Comparison of ENCODE assay signal across 8 cellular contexts in genomic region chr12:130872179-130873096, GRCh38. TPM values are rescaled to one million over a fixed set of nuclear protein-coding genes. Genes with fewer than 3 reads are reported as not detected.
DNase-seq lines count a peak whose midpoint lies in the region; ATAC-seq and TF ChIP-seq lines count a peak whose summit lies in the region.

No MANE protein-coding gene starts in this region.

- intact Hi-C loops in activated CD8-positive, alpha-beta T cell treated with anti-CD3 and anti-CD28 coated beads for 36 hours (cut with micrococcal nuclease): loop anchor here (5.0 kb wide), 1 partner anchor 35 kb away; the partner anchor contains the start of gene STX2

- H3K27ac Mint-ChIP-seq in activated CD8-positive, alpha-beta T cell treated with anti-CD3 and anti-CD28 coated beads for 36 hours: peak overlapping the region; percentile 100
- peak overlapping the region; percentile 96 for H3K27ac Mint-ChIP-seq in mesothelial cell of epicardium
- peak overlapping the region; percentile 97 to 98 for H3K27ac Mint-ChIP-seq in stimulated activated naive CD8-positive, alpha-beta T cell treated with anti-CD3 and anti-CD28 coated beads, Interleukin-15, amount 100 ng/mL, for 72 hours

- peaks cover 56% of the 10 kb centered on the region for H3K4me1 Mint-ChIP-seq in activated CD8-positive, alpha-beta T cell treated with anti-CD3 and anti-CD28 coated beads for 36 hours (ENCODE audit: low read depth)
- H3K4me1 Mint-ChIP-seq in mesothelial cell of epicardium: peaks cover 39% of the 10 kb centered on the region
- peaks cover 84% of the 10 kb centered on the region for H3K4me1 Mint-ChIP-seq in stimulated activated naive CD8-positive, alpha-beta T cell treated with anti-CD3 and anti-CD28 coated beads, Interleukin-15, amount 100 ng/mL, for 72 hours

- no peaks in the 10 kb centered on the region for H3K9me3 ChIP-seq in endocrine pancreas (ENCODE audit: control insufficient read depth, low read length)

- TF ChIP-seq CTCF in activated CD8-positive, alpha-beta T cell treated with anti-CD3 and anti-CD28 coated beads for 36 hours (IDR thresholded peaks at IDR 0.05): no peak
- TF ChIP-seq CTCF in mesothelial cell of epicardium (IDR thresholded peaks at IDR 0.05; ENCODE audit: unreplicated experiment): no peak

- POLR2A ChIA-PET in activated CD8-positive, alpha-beta T cell treated with anti-CD3 and anti-CD28 coated beads for 36 hours (lab: Charles Lee): interaction anchor here (1.3 kb wide), 1 partner anchor 27 kb away, joined by 4 read pairs; no protein-coding TSS in a partner anchor

- peak; percentile 20 for ATAC-seq in GM21515 (IDR thresholded peaks at IDR 0.05; ENCODE audit: unreplicated experiment)
- ATAC-seq in activated CD8-positive, alpha-beta T cell treated with anti-CD3 and anti-CD28 coated beads for 36 hours: peak; percentile 20
- peak; percentile 51 for ATAC-seq in stimulated activated naive CD8-positive, alpha-beta T cell treated with anti-CD3 and anti-CD28 coated beads, Interleukin-15, amount 100 ng/mL, for 72 hours

- DNase-seq in EH (ENCODE audit: low read depth): peak; percentile 45
- peak; percentile 28 for DNase-seq in HuH-7.5 (ENCODE audit: low spot score)
- DNase-seq in activated CD8-positive, alpha-beta T cell treated with anti-CD3 and anti-CD28 coated beads for 36 hours: peak; percentile 53
- peak; percentile 38 to 62 for DNase-seq in mesothelial cell of epicardium (ENCODE audit: low spot score in 2 of 2, unreplicated experiment in 2 of 2)
- peak in 1 of 2 donors; percentile 55 for DNase-seq in stimulated activated naive CD8-positive, alpha-beta T cell treated with anti-CD3 and anti-CD28 coated beads, Interleukin-15, amount 100 ng/mL, for 72 hours
- DNase-seq in H4 (ENCODE audit: low spot score): no peak

- CTCF ChIA-PET in activated CD8-positive, alpha-beta T cell treated with anti-CD3 and anti-CD28 coated beads for 36 hours (lab: Charles Lee): interaction anchor here (1.2 kb wide), 1 partner anchor 13 kb away, joined by 4 read pairs; no protein-coding TSS in a partner anchor

- peak overlapping the region; percentile 50 for H3K9ac ChIP-seq in endocrine pancreas (ENCODE audit: control insufficient read depth, insufficient read depth, low read length)

- H3K4me3 ChIP-seq in endocrine pancreas (ENCODE audit: control insufficient read depth, insufficient read depth, low read length): peak overlapping the region; percentile 73

- H3K27me3 Mint-ChIP-seq in activated CD8-positive, alpha-beta T cell treated with anti-CD3 and anti-CD28 coated beads for 36 hours: no peaks in the 10 kb centered on the region
- H3K27me3 Mint-ChIP-seq in mesothelial cell of epicardium (ENCODE audit: low read depth): no peaks in the 10 kb centered on the region
- H3K27me3 Mint-ChIP-seq in stimulated activated naive CD8-positive, alpha-beta T cell treated with anti-CD3 and anti-CD28 coated beads, Interleukin-15, amount 100 ng/mL, for 72 hours: no peaks in the 10 kb centered on the region

- H3K36me3 ChIP-seq in endocrine pancreas (ENCODE audit: control insufficient read depth, insufficient read depth, low read length): no peaks in the 10 kb centered on the region

- H3K4me1 ChIP-seq in endocrine pancreas (ENCODE audit: control insufficient read depth, insufficient read depth, low read length): peaks cover 15% of the 10 kb centered on the region

- H3K4me3 Mint-ChIP-seq in activated CD8-positive, alpha-beta T cell treated with anti-CD3 and anti-CD28 coated beads for 36 hours: peak overlapping the region; percentile 98
- peak overlapping the region; percentile 95 for H3K4me3 Mint-ChIP-seq in mesothelial cell of epicardium
- peak overlapping the region; percentile 91 to 94 for H3K4me3 Mint-ChIP-seq in stimulated activated naive CD8-positive, alpha-beta T cell treated with anti-CD3 and anti-CD28 coated beads, Interleukin-15, amount 100 ng/mL, for 72 hours

- H3K27me3 ChIP-seq in endocrine pancreas (ENCODE audit: control insufficient read depth, insufficient read depth, low read length): no peaks in the 10 kb centered on the region

- peaks cover 1% of the 10 kb centered on the region for H3K9me3 Mint-ChIP-seq in activated CD8-positive, alpha-beta T cell treated with anti-CD3 and anti-CD28 coated beads for 36 hours
- H3K9me3 Mint-ChIP-seq in mesothelial cell of epicardium: no peaks in the 10 kb centered on the region
- H3K9me3 Mint-ChIP-seq in stimulated activated naive CD8-positive, alpha-beta T cell treated with anti-CD3 and anti-CD28 coated beads, Interleukin-15, amount 100 ng/mL, for 72 hours: no peaks in the 10 kb centered on the region

- peaks cover 55% of the 10 kb centered on the region for H3K36me3 Mint-ChIP-seq in activated CD8-positive, alpha-beta T cell treated with anti-CD3 and anti-CD28 coated beads for 36 hours (ENCODE audit: low read depth)
- peaks cover 29% of the 10 kb centered on the region for H3K36me3 Mint-ChIP-seq in mesothelial cell of epicardium

RNA-seq across cellular contexts. Expression of gene RAN, which starts 0.6 kb away (rescaled TPM):
- 1,000 to 10,000 TPM; 2,177 to 2,247 TPM for total RNA-seq in activated CD8-positive, alpha-beta T cell treated with anti-CD3 and anti-CD28 coated beads for 36 hours
- 629 to 674 TPM (median 633 TPM) in 3 replicates for total RNA-seq in mesothelial cell of epicardium
- total RNA-seq in H4 (2014; rRNA removed; shearing (Covaris generic)): 983 and 1,090 TPM in 2 replicates

RNA-seq across cellular contexts. Expression of gene STX2, which starts 33.4 kb away (rescaled TPM):
- total RNA-seq in activated CD8-positive, alpha-beta T cell treated with anti-CD3 and anti-CD28 coated beads for 36 hours: 10 to 100 TPM; 11.8 to 12.4 TPM
- 14.0 to 17.3 TPM (median 16.7 TPM) in 3 replicates for total RNA-seq in mesothelial cell of epicardium
- total RNA-seq in H4 (2014; rRNA removed; shearing (Covaris generic)): 19.6 and 20.5 TPM in 2 replicates
